5 cellular contexts compared by ENCODE assay signal in genomic region chr4:14681330-14681729, GRCh38.
"Had no signal": no experiment of that assay in that cellular context is flagged by ENCODE, and none has a peak within 500 bp of the region (broad histone marks: within the 10 kb centered on the region; RNA-seq: fewer than 3 reads in every experiment).

No MANE protein-coding gene starts in this region.

- DNase-seq: H9, HCEC 1CT, IMR-90 had no signal

- H3K4me1 Mint-ChIP-seq: H9 had no signal

- ATAC-seq: GM23338, K562 had no signal

- H3K4me2 ChIP-seq: GM23338 had no signal

- H2AFZ ChIP-seq: GM23338 had no signal

- H3K4me3 Mint-ChIP-seq: GM23338, H9 had no signal

- H3K4me3 ChIP-seq: GM23338, K562 had no signal

- H3K27ac Mint-ChIP-seq: GM23338, H9 had no signal
